In the genomic region with DNA sequence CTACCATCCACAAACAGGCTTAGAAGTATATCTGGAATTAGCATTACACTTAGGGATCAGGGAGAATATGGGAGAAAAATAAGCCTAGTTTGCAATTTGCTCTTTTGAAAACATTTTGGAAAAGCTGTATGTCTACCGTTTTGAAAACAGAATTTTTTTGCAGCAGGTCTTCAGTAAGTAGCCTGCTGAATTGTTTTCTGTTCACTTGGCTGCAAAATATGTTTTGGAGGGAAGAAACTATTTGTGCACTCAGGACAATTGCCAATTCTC, we compare ENCODE assay signal across 8 cellular contexts. TPM values are rescaled to one million over a fixed set of nuclear protein-coding genes. Genes with fewer than 3 reads are reported as not detected.
A peak's percentile ranks its signal among the peaks of the same experiment; 100 is the strongest.
DNase-seq lines count a peak whose midpoint lies in the region; ATAC-seq, FAIRE-seq and TF ChIP-seq lines count a peak whose summit lies in the region.

No MANE protein-coding gene starts in this region.

- intact Hi-C loops in K562 (cut with micrococcal nuclease), result loop anchor here (5.0 kb wide), 1 partner anchor 135 kb away; a partner anchor contains a TSS

- H3K9me3 ChIP-seq in K562 (replicated peaks; ENCODE audit: control insufficient read depth, insufficient read depth, low read depth, low read length), result no peaks in the 10 kb centered on the region
- no peaks in the 10 kb centered on the region for H3K9me3 ChIP-seq in mesodermal cell (ENCODE audit: control insufficient read depth, low read length)
- H3K9me3 ChIP-seq in neuronal stem cell (replicated peaks in 1 of 2; ENCODE audit: control insufficient read depth in 2 of 2, insufficient read depth in 1 of 2, low read depth in 1 of 2, low read length in 2 of 2), result no peaks in the 10 kb centered on the region

- H2BK5ac ChIP-seq in neuronal stem cell (ENCODE audit: low read length), result no peak overlapping the region

- H2BK120ac ChIP-seq in neuronal stem cell (ENCODE audit: low read depth, low read length), result no peak overlapping the region

- H3K36me3 ChIP-seq in K562 (ENCODE audit: control insufficient read depth, insufficient read depth, low read length), result peaks cover 27% of the 10 kb centered on the region
- peaks cover 21% of the 10 kb centered on the region for H3K36me3 ChIP-seq in mesodermal cell (ENCODE audit: control insufficient read depth, insufficient read depth, low read length)
- peaks cover 1 to 26% of the 10 kb centered on the region in 2 donors for H3K36me3 ChIP-seq in neuronal stem cell (replicated peaks in 1 of 2; ENCODE audit: control insufficient read depth in 2 of 2, insufficient read depth in 2 of 2, low read length in 2 of 2)

- H3K14ac ChIP-seq in neuronal stem cell (ENCODE audit: low read length), result no peak overlapping the region

- H3K4me2 ChIP-seq in K562 (ENCODE audit: insufficient read depth, low read length) (peak overlapping the region; percentile 90), neuronal stem cell (ENCODE audit: insufficient read depth, low read length, poor library complexity, severe bottlenecking) (no peak overlapping the region)

- TF ChIP-seq EP300 in K562 (IDR thresholded peaks at IDR 0.05; ENCODE audit: low read length), result no peak

- H3K27me3 ChIP-seq in K562 (ENCODE audit: control insufficient read depth in 2 of 2, insufficient read depth in 2 of 2, low read length in 2 of 2) (no peaks in the 10 kb centered on the region), neuronal stem cell (ENCODE audit: control insufficient read depth in 3 of 3, insufficient read depth in 3 of 3, low read depth in 1 of 3, low read length in 3 of 3) (no peaks in the 10 kb centered on the region)

- no TSS peak for BruUV-seq in K562 (replicated peaks; lab: Mats Ljungman, UMichigan)

- H2BK15ac ChIP-seq in neuronal stem cell (ENCODE audit: low read length), result no peak overlapping the region

- no peak overlapping the region for H3K18ac ChIP-seq in neuronal stem cell (ENCODE audit: low read length)

- H3K79me2 ChIP-seq in K562 (ENCODE audit: control insufficient read depth, insufficient read depth, low read length), result peaks cover 91% of the 10 kb centered on the region

- H2AK5ac ChIP-seq in neuronal stem cell (ENCODE audit: low read depth, low read length), result no peak overlapping the region

- TF ChIP-seq POLR2A in K562 (conservative IDR thresholded peaks at IDR 0.05), result no peak

- H3K27ac ChIP-seq in 22Rv1 (peak overlapping the region; percentile 94), K562 (ENCODE audit: extremely low read depth, low read depth, low read length) (peak overlapping the region; percentile 88), mesodermal cell (ENCODE audit: low read depth, low read length, severe bottlenecking) (peak overlapping the region; percentile 86), neuronal stem cell (replicated peaks; ENCODE audit: low read length) (no peak overlapping the region)

- peaks cover 34 to 54% of the 10 kb centered on the region in 2 experiments for H3K4me1 ChIP-seq in K562 (replicated peaks in 1 of 2; ENCODE audit: control insufficient read depth in 2 of 2, insufficient read depth in 2 of 2, low read length in 2 of 2)
- H3K4me1 ChIP-seq in mesodermal cell (ENCODE audit: control insufficient read depth, insufficient read depth, low read length, poor library complexity, severe bottlenecking), result peaks cover 12% of the 10 kb centered on the region
- H3K4me1 ChIP-seq in neuronal stem cell (ENCODE audit: control insufficient read depth in 2 of 2, insufficient read depth in 1 of 2, low read depth in 1 of 2, low read length in 2 of 2), result peaks cover 2 to 11% of the 10 kb centered on the region in 2 donors

- TF ChIP-seq RAD21 in K562 (CRISPR knock-in tag; conservative IDR thresholded peaks at IDR 0.05 in 1 of 2, IDR thresholded peaks at IDR 0.05 in 1 of 2), result no peak

- H3K9me1 ChIP-seq in K562 (ENCODE audit: control insufficient read depth, insufficient read depth, low read length), result no peaks in the 10 kb centered on the region

- H3K9ac ChIP-seq in K562 (ENCODE audit: insufficient read depth in 1 of 2, low read depth in 2 of 2, low read length in 2 of 2) (peak overlapping the region; percentile 2 to 72; a peak in 3 of 4 replicates), neuronal stem cell (ENCODE audit: low read depth, low read length, poor library complexity) (no peak overlapping the region)

- in situ Hi-C loops in K562 (cut with MboI), result no loop called here

- peak; percentile 58 for DNase-seq in H4 (ENCODE audit: low spot score)
- no peak for DNase-seq in K562 (ENCODE audit: extremely low read depth in 1 of 4, low spot score in 3 of 4)
- no peak for DNase-seq in globus pallidus (ENCODE audit: low spot score)
- DNase-seq in NCI-H2196 treated with DMSO at 0.1 percent for 48 hours (lab: John Stamatoyannopoulos, UW; ENCODE audit: unreplicated experiment), result no peak
- no peak for DNase-seq in neuronal stem cell (ENCODE audit: low spot score)

- no peak overlapping the region for H3K23ac ChIP-seq in neuronal stem cell (ENCODE audit: low read depth, low read length, poor library complexity)

- WGBS in K562 (ENCODE audit: insufficient coverage, low coverage, missing lambda C conversion rate), result 8% methylated on average over 1 of the region's 1 CpG
- WGBS in mesodermal cell (ENCODE audit: insufficient coverage in 2 of 2), 2 experiments, result 94 to 100% methylated on average over 1 of the region's 1 CpG
- WGBS in neuronal stem cell (ENCODE audit: extremely low coverage in 2 of 2, insufficient read length in 2 of 2, insufficient replicate concordance in 1 of 2), 2 donors, result no CpG with 5 or more reads among the region's 1 CpG

- no peak overlapping the region for H4K91ac ChIP-seq in neuronal stem cell (ENCODE audit: low read depth, low read length, poor library complexity)

- TF ChIP-seq CTCF in 22Rv1 (IDR thresholded peaks at IDR 0.05) (no peak), K562 (IDR thresholded peaks at IDR 0.05 in 2 of 3, conservative IDR thresholded peaks at IDR 0.05 in 1 of 3; ENCODE audit: insufficient read depth in 2 of 3, low read depth in 1 of 3, low read length in 3 of 3) (no peak)

- H2AFZ ChIP-seq in K562 (ENCODE audit: low read depth, low read length) (peak overlapping the region; percentile 36; the same call in 1 of the 2 replicates), neuronal stem cell (ENCODE audit: low read length) (no peak overlapping the region)

- H4K8ac ChIP-seq in neuronal stem cell (ENCODE audit: low read depth, low read length), result no peak overlapping the region

- no peak overlapping the region for H2BK12ac ChIP-seq in neuronal stem cell (ENCODE audit: low read length)

- no peak for FAIRE-seq in K562 (lab: Jason Lieb, UNC)

- no peak overlapping the region for H3K4ac ChIP-seq in neuronal stem cell (ENCODE audit: low read length)

- CTCF ChIA-PET in K562 (lab: Yijun Ruan, JAX; ENCODE audit: low intra/inter-chr PET ratio), result no interaction called here

- no peaks in the 10 kb centered on the region for H4K20me1 ChIP-seq in K562 (replicated peaks; ENCODE audit: control insufficient read depth, insufficient read depth, low read length)

- no peaks in the 10 kb centered on the region for H3K79me1 ChIP-seq in neuronal stem cell (ENCODE audit: low read depth, low read length)

- ATAC-seq in K562 (no peak), GM21529 (IDR thresholded peaks at IDR 0.05; ENCODE audit: unreplicated experiment) (no peak)

- POLR2A ChIA-PET in K562 (lab: Yijun Ruan, JAX), result interaction anchor here (0.6 to 2.4 kb wide), 12 partner anchors 8 to 1018 kb away, joined by 3 to 14 read pairs (median 4); a partner anchor contains a TSS

- H3K4me3 ChIP-seq in K562, result peak overlapping the region; percentile 22
- no peak overlapping the region for H3K4me3 ChIP-seq in mesodermal cell (ENCODE audit: extremely low read depth, insufficient read depth, low read length, poor library complexity, severe bottlenecking)
- no peak overlapping the region for H3K4me3 ChIP-seq in neuronal stem cell (ENCODE audit: low read length in 2 of 2)

TF ChIP-seq in K562, 482 proteins besides CTCF, POLR2A, EP300 and RAD21 (continues in another document):
- TF ChIP-seq ARID2 (IDR thresholded peaks at IDR 0.05) (peak; percentile 42; the same call in 1 of the 2 replicates), ZFX (CRISPR knock-in tag; IDR thresholded peaks at IDR 0.05) (no peak), BRD4 (IDR thresholded peaks at IDR 0.05) (0 out of 2 replicates have a peak, but pooled peaks have one; percentile 1)

RNA-seq across cellular contexts. Expression of a gene that starts 39.6 kb away (rescaled TPM):
- 28.9 and 29.9 TPM in 2 replicates for total RNA-seq in H4 (2014; rRNA removed; shearing (Covaris generic))
- total RNA-seq in K562 (2011; cell fraction: chromatin; rRNA removed; ENCODE audit: low replicate concordance), result 46.7 and 47.2 TPM in 2 replicates
- total RNA-seq in K562 (2011; cell fraction: nucleolus; rRNA removed), result 30.2 and 32.0 TPM in 2 replicates
- total RNA-seq in K562 (2011; cell fraction: nucleoplasm; rRNA removed), result 38.8 and 48.2 TPM in 2 replicates
- 35.7 and 44.7 TPM in 2 replicates for total RNA-seq in K562 (2014; rRNA removed)
- total RNA-seq in K562 (2014; rRNA removed; fragmentation: Illumina TruSeq; extraction: Trizol), result 54.9 and 57.6 TPM in 2 replicates
- total RNA-seq in K562 (2015; rRNA removed; fragmentation: Illumina TruSeq; extraction: Trizol), result 53.4 and 55.0 TPM in 2 replicates
- total RNA-seq in K562 (2021), result 74.5 and 78.9 TPM in 2 replicates
- 62.1 and 66.1 TPM in 2 replicates for polyA plus RNA-seq in K562 (2011; rRNA removed)
- polyA plus RNA-seq in K562 (2011; cell fraction: cytosol; rRNA removed), result 53.1 and 62.6 TPM in 2 replicates
- 26.0 and 30.3 TPM in 2 replicates for polyA plus RNA-seq in K562 (2011; cell fraction: nucleus; rRNA removed)
- 75.6 and 76.6 TPM in 2 replicates for polyA plus RNA-seq in K562 (2012)
- 70.0 and 74.7 TPM in 2 replicates for polyA plus RNA-seq in K562 (2014; fragmentation: Illumina TruSeq; extraction: Trizol)
- 10 to 100 TPM; 24.9 to 30.7 TPM for polyA plus RNA-seq in K562 (2014; fragmentation: Nextera tagmentation; extraction: Ambion mirVana)
- 42.8 and 44.2 TPM in 2 replicates for polyA plus RNA-seq in K562 (2014; rRNA removed)
- polyA minus RNA-seq in K562 (2011; rRNA and poly(A)+ RNA removed), result 88.9 and 93.9 TPM in 2 replicates
- 48.1 and 57.5 TPM in 2 replicates for polyA minus RNA-seq in K562 (2011; cell fraction: cytosol; rRNA and poly(A)+ RNA removed)
- 12.9 and 20.4 TPM in 2 replicates for polyA minus RNA-seq in K562 (2011; cell fraction: nucleus; rRNA and poly(A)+ RNA removed)
- polyA plus RNA-seq in mesodermal cell (2013, experiment 1 of 2), result 39.3 TPM
- polyA plus RNA-seq in mesodermal cell (2013, experiment 2 of 2), result 35.9 TPM
- polyA plus RNA-seq in neuronal stem cell (2013, experiment 1 of 2), result 35.6 TPM
- 38.0 TPM for polyA plus RNA-seq in neuronal stem cell (2013, experiment 2 of 2)
